Comparison of ENCODE assay signal across 26 cellular contexts in genomic region chr4:165621983-165622382, GRCh38.
DNase-seq lines count a peak whose midpoint lies in the region; ATAC-seq, FAIRE-seq and TF ChIP-seq lines count a peak whose summit lies in the region.
"Had no signal": no experiment of that assay in that cellular context is flagged by ENCODE, and none has a peak within 500 bp of the region (broad histone marks: within the 10 kb centered on the region; RNA-seq: fewer than 3 reads in every experiment).

No MANE protein-coding gene starts in this region.

- H3K4me2 ChIP-seq in H1 (ENCODE audit: insufficient read depth in 1 of 2, low read depth in 2 of 2, low read length in 2 of 2): no peak overlapping the region
- H3K4me2 ChIP-seq: BLaER1, smooth muscle cell had no signal

- CTCF ChIA-PET in H1 (lab: Charles Lee; ENCODE audit: partially characterized antibody): no interaction called here

- no peak overlapping the region for H3K23ac ChIP-seq in H1 (ENCODE audit: insufficient read length)

- H3K9ac ChIP-seq in H1 (replicated peaks in 1 of 4; ENCODE audit: extremely low read depth in 1 of 4, low read depth in 3 of 4, low read length in 3 of 4): no peak overlapping the region
- H3K9ac ChIP-seq: BLaER1 had no signal

- no peaks in the 10 kb centered on the region for H3K36me3 ChIP-seq in H1 (ENCODE audit: control insufficient read depth in 2 of 4, insufficient read depth in 4 of 4, low read length in 3 of 4)
- H3K36me3 ChIP-seq: ascending aorta, BLaER1, gastrocnemius medialis had no signal

- H4K20me1 ChIP-seq in H1 (replicated peaks in 1 of 2; ENCODE audit: control insufficient read depth in 1 of 2, insufficient read depth in 2 of 2, low read length in 2 of 2): no peaks in the 10 kb centered on the region
- H4K20me1 ChIP-seq: BLaER1 had no signal

- peak overlapping the region; percentile 6; the same call in 1 of the 2 replicates for H2AFZ ChIP-seq in H1 (ENCODE audit: low read length)

- H2BK20ac ChIP-seq in H1 (ENCODE audit: low read length): no peak overlapping the region

- no peaks in the 10 kb centered on the region for H3K23me2 ChIP-seq in H1 (ENCODE audit: low read depth, low read length)

- TF ChIP-seq CTCF in H1 (IDR thresholded peaks at IDR 0.05; ENCODE audit: control extremely low read depth in 1 of 3, insufficient read depth in 1 of 3, low read depth in 1 of 3, low read length in 3 of 3): no peak

- no peak overlapping the region for H3K27ac ChIP-seq in H1 (ENCODE audit: low read depth, low read length)
- H3K27ac ChIP-seq: ascending aorta, BLaER1, gastrocnemius medialis had no signal

- H3K79me2 ChIP-seq in H1 (ENCODE audit: control insufficient read depth in 1 of 2, insufficient read depth in 2 of 2, low read length in 2 of 2): no peaks in the 10 kb centered on the region

- no peaks in the 10 kb centered on the region for H3K9me3 ChIP-seq in H1 (ENCODE audit: insufficient read depth in 2 of 2, low read depth in 1 of 2, low read length in 1 of 2)
- H3K9me3 ChIP-seq: ascending aorta, gastrocnemius medialis had no signal

- H3K4me3 ChIP-seq in H1 (ENCODE audit: extremely low read depth in 1 of 4, insufficient read depth in 2 of 4, low read depth in 3 of 4, low read length in 4 of 4): no peak overlapping the region
- H3K4me3 ChIP-seq: ascending aorta, BLaER1, gastrocnemius medialis, GM12878, lung, smooth muscle cell had no signal

- H3K14ac ChIP-seq in H1 (ENCODE audit: insufficient read length): no peak overlapping the region

- no peak overlapping the region for H2BK120ac ChIP-seq in H1 (replicated peaks; ENCODE audit: low read depth, low read length)

- no peak overlapping the region for H2BK12ac ChIP-seq in H1 (ENCODE audit: low read depth, low read length)

- no peak for TF ChIP-seq RAD21 in H1 (IDR thresholded peaks at IDR 0.05 in 1 of 2, conservative IDR thresholded peaks at IDR 0.05 in 1 of 2; ENCODE audit: low read depth in 2 of 2, low read length in 2 of 2)

- H3K4ac ChIP-seq in H1 (replicated peaks; ENCODE audit: insufficient read length, low read depth, low read length): no peak overlapping the region

- H2BK15ac ChIP-seq in H1 (ENCODE audit: low read length): no peak overlapping the region

- ATAC-seq in GM21390 (IDR thresholded peaks at IDR 0.05; ENCODE audit: unreplicated experiment) (no peak), GM19324 (IDR thresholded peaks at IDR 0.05; ENCODE audit: low FRiP score, unreplicated experiment) (no peak)
- ATAC-seq: esophagus mucosa, GM12878, HCT116, SK-N-SH treated with all-trans-retinoic acid at 6 μM for 48 hours had no signal

- H3K79me1 ChIP-seq in H1 (ENCODE audit: low read depth, low read length): no peaks in the 10 kb centered on the region

- no peak for TF ChIP-seq POLR2A in H1 (IDR thresholded peaks at IDR 0.05; ENCODE audit: control extremely low read depth in 1 of 2, low read depth in 2 of 2, low read length in 2 of 2)

- H4K8ac ChIP-seq in H1 (ENCODE audit: extremely low read depth, insufficient read depth, low read length): no peak overlapping the region

- no peak overlapping the region for H2AK5ac ChIP-seq in H1 (ENCODE audit: low read depth, low read length)

- no peak overlapping the region for H3K56ac ChIP-seq in H1 (replicated peaks; ENCODE audit: insufficient read length, low read depth, low read length)

- H3K18ac ChIP-seq in H1 (ENCODE audit: extremely low read depth, low read length): no peak overlapping the region

- H2BK5ac ChIP-seq in H1 (ENCODE audit: low read depth, low read length): no peak overlapping the region

- H3K4me1 ChIP-seq in H1 (replicated peaks in 1 of 4; ENCODE audit: control insufficient read depth in 3 of 4, insufficient read depth in 4 of 4, low read length in 3 of 4): no peaks in the 10 kb centered on the region
- H3K4me1 ChIP-seq: ascending aorta, BLaER1 had no signal

- H4K5ac ChIP-seq in H1 (ENCODE audit: insufficient read length, low read depth, low read length): no peak overlapping the region

- H3K27me3 ChIP-seq in H1 (replicated peaks in 1 of 4; ENCODE audit: control insufficient read depth in 3 of 4, extremely low read depth in 1 of 4, insufficient read depth in 3 of 4, low read length in 3 of 4): no peaks in the 10 kb centered on the region
- H3K27me3 ChIP-seq: ascending aorta, BLaER1, gastrocnemius medialis had no signal

- DNase-seq in ELR (ENCODE audit: low read depth): peak; percentile 18
- DNase-seq in NCI-H226: peak; percentile 37
- no peak for DNase-seq in H1 (ENCODE audit: low read depth in 1 of 2, low spot score in 2 of 2)
- peak; percentile 60 to 91 for DNase-seq in lung microvascular endothelial cell (ENCODE audit: low read depth in 2 of 2)
- DNase-seq in HUDEP-2 (lab: John Stamatoyannopoulos, UW; ENCODE audit: unreplicated experiment in 76 of 76): no peak
- DNase-seq in dedifferentiated amniotic fluid mesenchymal stem cell (ENCODE audit: extremely low spot score): no peak
- DNase-seq: activated CD8-positive, alpha-beta memory T cell treated with anti-CD3 and anti-CD28 coated beads, Interleukin-2, amount 50 U/mL, for 48 hours; activated naive CD8-positive, alpha-beta T cell treated with anti-CD3 and anti-CD28 coated beads for 36 hours; cerebellar nuclear complex; DMS79; gastrocnemius medialis; islet precursor cell; NCI-H1105; NCI-H2029; NCI-H345; nucleus accumbens had no signal

- TF ChIP-seq EP300 in H1 (IDR thresholded peaks at IDR 0.05; ENCODE audit: borderline replicate concordance in 1 of 2, low read depth in 2 of 2, low read length in 2 of 2): no peak

- POLR2A ChIA-PET in H1 (lab: Charles Lee; ENCODE audit: partially characterized antibody): no interaction called here

- H4K91ac ChIP-seq in H1 (replicated peaks; ENCODE audit: insufficient read length, low read length): no peak overlapping the region

- 83% methylated on average over 5 of the region's 5 CpGs; no CpG with 5 or more reads in 1 of the 2 experiments for WGBS in H1 (ENCODE audit: extremely low coverage in 1 of 2, insufficient coverage in 1 of 2, insufficient read length in 1 of 2, insufficient replicate concordance in 2 of 2, low coverage in 1 of 2, low lambda C conversion rate in 2 of 2, missing lambda C conversion rate in 1 of 2), 2 experiments

- no peak for FAIRE-seq in H1 (lab: Jason Lieb, UNC)
- FAIRE-seq: GM12878 had no signal

TF ChIP-seq in H1, 55 proteins besides CTCF, POLR2A, EP300 and RAD21:
- TF ChIP-seq TAF7 (optimal IDR thresholded peaks at IDR 0.05; ENCODE audit: borderline replicate concordance, low read depth, low read length) (no peak), SIRT6 (IDR thresholded peaks at IDR 0.05; ENCODE audit: low read length) (no peak), TCF12 (IDR thresholded peaks at IDR 0.05; ENCODE audit: low read depth, low read length) (no peak), RNF2 (IDR thresholded peaks at IDR 0.05; ENCODE audit: borderline replicate concordance, low read depth, low read length, missing control alignments, poor library complexity, severe bottlenecking) (no peak), JUND (IDR thresholded peaks at IDR 0.05; ENCODE audit: low read length) (no peak), GTF2F1 (IDR thresholded peaks at IDR 0.05; ENCODE audit: borderline replicate concordance, low read depth, low read length) (no peak), SAP30 (IDR thresholded peaks at IDR 0.05; ENCODE audit: insufficient read depth, insufficient replicate concordance, low read length) (no peak), BCL11A (IDR thresholded peaks at IDR 0.05; ENCODE audit: low read depth in 2 of 2, low read length in 2 of 2) (no peak), HDAC2 (IDR thresholded peaks at IDR 0.05; ENCODE audit: borderline replicate concordance in 1 of 2, low read depth in 2 of 2, low read length in 2 of 2) (no peak), RFX5 (IDR thresholded peaks at IDR 0.05; ENCODE audit: borderline replicate concordance, low read depth, low read length) (no peak), TBP (IDR thresholded peaks at IDR 0.05; ENCODE audit: low read depth, low read length) (no peak), FOSL1 (IDR thresholded peaks at IDR 0.05; ENCODE audit: insufficient read depth, low read depth, low read length) (no peak), ASH2L (IDR thresholded peaks at IDR 0.05; ENCODE audit: low read length) (no peak), KDM5A (IDR thresholded peaks at IDR 0.05; ENCODE audit: low read length) (no peak), SP4 (IDR thresholded peaks at IDR 0.05; ENCODE audit: low read length) (no peak), ATF3 (IDR thresholded peaks at IDR 0.05; ENCODE audit: insufficient read depth, low read depth, low read length) (no peak), NANOG (IDR thresholded peaks at IDR 0.05; ENCODE audit: insufficient read depth, low read depth, low read length, poor library complexity, severe bottlenecking) (no peak), CREB1 (IDR thresholded peaks at IDR 0.05) (no peak), BACH1 (IDR thresholded peaks at IDR 0.05; ENCODE audit: low read length) (no peak)

Comparison
In these comparisons a context has a peak if more than half of its experiments do, and no peak if none do; other contexts are left out.
1. DNase-seq: peak in ELR (single experiment), NCI-H226 (single experiment) and lung microvascular endothelial cell (2 of 2); none in H1 (0 of 2), HUDEP-2 (0 of 76) and dedifferentiated amniotic fluid mesenchymal stem cell (single experiment).